15 cellular contexts compared by ENCODE assay signal in the genomic region with DNA sequence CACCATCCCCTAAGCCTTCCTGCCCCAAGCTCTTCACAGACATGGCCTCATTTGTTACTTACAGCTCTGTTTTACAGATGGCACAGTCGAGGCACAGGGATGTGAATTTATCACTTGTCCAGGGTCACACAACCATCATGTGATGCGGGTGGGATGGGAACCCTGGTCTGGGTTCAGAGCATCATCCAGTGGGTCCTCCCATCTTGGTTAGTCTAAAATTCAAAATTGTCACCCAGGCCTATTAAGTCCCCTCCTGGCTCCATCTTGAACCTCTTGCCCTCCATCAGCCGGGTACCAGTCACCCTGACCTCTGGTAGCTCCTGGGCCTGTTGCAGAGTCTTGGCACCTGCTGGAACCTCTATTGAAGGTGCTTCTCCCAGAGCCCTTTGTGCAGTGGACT.
"Had no signal": no experiment of that assay in that cellular context is flagged by ENCODE, and none has a peak within 500 bp of the region (broad histone marks: within the 10 kb centered on the region; RNA-seq: fewer than 3 reads in every experiment).

No MANE protein-coding gene starts in this region.

- H3K4me2 ChIP-seq: smooth muscle cell had no signal

- H3K27ac ChIP-seq: foreskin keratinocyte, thyroid gland had no signal

- H3K9me3 ChIP-seq: mucosa of descending colon, thyroid gland had no signal

- H3K4me3 Mint-ChIP-seq: activated CD4-positive, alpha-beta T cell treated with anti-CD3 and anti-CD28 coated beads for 36 hours; activated naive CD8-positive, alpha-beta T cell; memory B cell; natural killer cell; stimulated activated effector memory CD8-positive, alpha-beta T cell treated with anti-CD3 and anti-CD28 coated beads, Interleukin-12 subunit alpha, Interleukin-12 subunit beta, amount 100 ng/mL, for 72 hours had no signal

- H3K4me1 Mint-ChIP-seq: activated CD4-positive, alpha-beta T cell treated with anti-CD3 and anti-CD28 coated beads for 36 hours; memory B cell; natural killer cell; stimulated activated effector memory CD8-positive, alpha-beta T cell treated with anti-CD3 and anti-CD28 coated beads, Interleukin-12 subunit alpha, Interleukin-12 subunit beta, amount 100 ng/mL, for 72 hours had no signal

- H3K9me3 Mint-ChIP-seq: stimulated activated effector memory CD8-positive, alpha-beta T cell treated with anti-CD3 and anti-CD28 coated beads, Interleukin-12 subunit alpha, Interleukin-12 subunit beta, amount 100 ng/mL, for 72 hours had no signal

- H3K27me3 ChIP-seq: foreskin keratinocyte, thyroid gland had no signal

- H3K27ac Mint-ChIP-seq: activated CD4-positive, alpha-beta T cell treated with anti-CD3 and anti-CD28 coated beads for 36 hours; activated naive CD8-positive, alpha-beta T cell; memory B cell; natural killer cell; stimulated activated effector memory CD8-positive, alpha-beta T cell treated with anti-CD3 and anti-CD28 coated beads, Interleukin-12 subunit alpha, Interleukin-12 subunit beta, amount 100 ng/mL, for 72 hours had no signal

- H3K36me3 Mint-ChIP-seq: natural killer cell had no signal

- H3K4me1 ChIP-seq: foreskin keratinocyte, thyroid gland had no signal

- DNase-seq: activated CD4-positive, alpha-beta T cell treated with anti-CD3 and anti-CD28 coated beads for 36 hours; activated CD4-positive, alpha-beta T cell treated with anti-CD3 and anti-CD28 coated beads, Interleukin-2, amount 50 U/mL, for 48 hours; activated T-cell treated with anti-CD3 and anti-CD28 coated beads for 4 hours; effector memory CD4-positive, alpha-beta T cell; foreskin keratinocyte; mucosa of descending colon; natural killer cell; right cardiac atrium; stimulated activated CD4-positive, alpha-beta T cell treated with anti-CD3 and anti-CD28 coated beads, Interleukin-4, amount 100 ng/mL, for 1 hour; SW 1271; thyroid gland had no signal

- H3K4me3 ChIP-seq: mucosa of descending colon, smooth muscle cell, thyroid gland had no signal

- ATAC-seq: activated CD4-positive, alpha-beta T cell treated with anti-CD3 and anti-CD28 coated beads for 36 hours; foreskin keratinocyte; mucosa of descending colon; natural killer cell; stimulated activated effector memory CD8-positive, alpha-beta T cell treated with anti-CD3 and anti-CD28 coated beads, Interleukin-12 subunit alpha, Interleukin-12 subunit beta, amount 100 ng/mL, for 72 hours had no signal

- H3K27me3 Mint-ChIP-seq: activated CD4-positive, alpha-beta T cell treated with anti-CD3 and anti-CD28 coated beads for 36 hours; activated naive CD8-positive, alpha-beta T cell; memory B cell had no signal
